Comparison of ENCODE assay signal across 21 cellular contexts in the genomic region with DNA sequence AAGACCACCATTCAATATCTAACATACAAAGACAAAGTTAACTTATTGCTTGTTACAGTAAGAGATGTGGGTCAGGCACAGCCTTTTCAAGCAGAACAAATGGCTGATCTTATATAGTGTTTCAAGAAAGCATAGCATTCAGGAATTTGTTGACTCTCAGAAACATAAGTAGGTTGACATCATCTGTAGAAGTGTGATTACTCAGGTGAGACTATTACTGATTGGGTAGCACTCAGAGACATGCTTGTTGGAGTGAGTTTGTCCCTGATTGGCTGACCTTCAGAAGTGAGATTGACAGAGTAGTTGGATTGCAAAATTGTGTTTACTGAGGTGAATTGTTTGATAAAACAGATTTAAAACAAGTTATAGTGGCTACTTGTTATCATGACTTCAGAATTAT.
"Had no signal": no experiment of that assay in that cellular context is flagged by ENCODE, and none has a peak within 500 bp of the region (broad histone marks: within the 10 kb centered on the region; RNA-seq: fewer than 3 reads in every experiment).

No MANE protein-coding gene starts in this region.

- ATAC-seq: heart right ventricle; left ventricle myocardium superior; mucosa of descending colon; stimulated activated memory B cell treated with anti-CD40 and anti-IgM and Interleukin-4, amounts not matched to agents 10 μg/mL and 1 μg/mL and 100 μg/mL, for 72 hours; stimulated activated naive CD8-positive, alpha-beta T cell treated with anti-CD3 and anti-CD28 coated beads, Interleukin-15, Interleukin-2, amounts not matched to agents 100 U/mL and 50 U/mL, for 24 hours had no signal

- DNase-seq: dermis blood vessel endothelial cell; effector memory CD4-positive, alpha-beta T cell; erythroblast; esophagus squamous epithelium; foreskin melanocyte; glutamatergic neuron; heart right ventricle; hippocampal formation; immature natural killer cell; islet precursor cell; left ventricle myocardium superior; mucosa of descending colon; naive B cell; sigmoid colon; stimulated activated CD4-positive, alpha-beta T cell treated with anti-CD3 and anti-CD28 coated beads, Interleukin-2, amount 100 ng/mL, for 24 hours; stimulated activated CD4-positive, alpha-beta T cell treated with anti-CD3 and anti-CD28 coated beads, Interleukin-4, amount 100 ng/mL, for 24 hours; stimulated activated naive CD8-positive, alpha-beta T cell treated with anti-CD3 and anti-CD28 coated beads, Interleukin-15, Interleukin-2, amounts not matched to agents 100 U/mL and 50 U/mL, for 24 hours; substantia nigra; testis; tibial artery had no signal
